Comparison of ENCODE assay signal across 30 cellular contexts in the genomic region with DNA sequence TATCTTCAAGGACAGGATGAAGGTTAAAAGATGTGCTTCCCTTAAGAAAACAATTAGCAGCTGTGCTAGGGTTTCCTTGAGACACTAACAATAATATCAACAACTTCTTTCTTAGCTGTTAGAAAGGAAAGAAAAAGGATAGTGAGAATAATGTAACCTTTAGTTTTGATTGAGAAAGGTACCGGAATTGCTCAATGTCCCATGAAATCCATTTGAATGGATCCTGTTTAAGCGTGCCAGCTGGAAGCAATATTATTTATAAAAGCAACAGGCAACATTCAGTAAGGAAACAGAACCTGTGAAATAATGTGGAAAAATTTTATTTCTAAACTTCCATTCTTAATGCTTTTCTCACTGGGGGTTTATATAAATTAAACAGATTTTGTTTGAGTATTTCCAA.
"Had no signal": no experiment of that assay in that cellular context is flagged by ENCODE, and none has a peak within 500 bp of the region (broad histone marks: within the 10 kb centered on the region; RNA-seq: fewer than 3 reads in every experiment).

No MANE protein-coding gene starts in this region.

- H3K27me3 ChIP-seq: left lung, uterus had no signal

- DNase-seq: activated B cell treated with CpG ODN at 0.5 μM for 24 hours; activated CD4-positive, alpha-beta T cell treated with anti-CD3 and anti-CD28 coated beads, Interleukin-2, amount 50 U/mL, for 1 hour; activated CD8-positive, alpha-beta T cell treated with anti-CD3 and anti-CD28 coated beads for 36 hours; activated gamma-delta T cell treated with Interleukin-2 at 50 U/mL for 16 hours; activated naive CD8-positive, alpha-beta T cell treated with anti-CD3 and anti-CD28 coated beads, Interleukin-2, amount 50 U/mL, for 24 hours; activated T-cell treated with anti-CD3 and anti-CD28 coated beads, Interleukin-2, amount 50 U/mL, for 4 hours; anterior cingulate cortex; caudate nucleus; cortex of kidney; endodermal cell; esophagus squamous epithelium; kidney glomerular epithelial cell; left lung; mucosa of descending colon; posterior cingulate gyrus; right cardiac atrium; stimulated activated CD4-positive, alpha-beta T cell treated with anti-CD3 and anti-CD28 coated beads, Interleukin-12 subunit alpha, Interleukin-12 subunit beta, amount 100 ng/mL, for 4 hours; stimulated activated CD4-positive, alpha-beta T cell treated with anti-CD3 and anti-CD28 coated beads, Interleukin-4, amount 100 ng/mL, for 1 hour; T-helper 1 cell; uterus had no signal

- H3K4me1 ChIP-seq: esophagus squamous epithelium, uterus had no signal

- H3K27ac ChIP-seq: esophagus squamous epithelium, left lung, skin epidermis had no signal

- H3K27ac Mint-ChIP-seq: activated B cell treated with CpG ODN at 0.5 μM for 24 hours; activated CD8-positive, alpha-beta T cell treated with anti-CD3 and anti-CD28 coated beads for 36 hours; activated naive CD4-positive, alpha-beta T cell treated with anti-CD3 and anti-CD28 coated beads, Interleukin-2, amount 50 U/mL, for 24 hours; activated naive CD8-positive, alpha-beta T cell treated with anti-CD3 and anti-CD28 coated beads, Interleukin-2, amount 50 U/mL, for 24 hours; activated T-helper 17 cell treated with anti-CD3 and anti-CD28 coated beads, Interleukin-2, amount 50 U/mL, for 72 hours; endodermal cell; natural killer cell treated with Interleukin-12 subunit alpha and Interleukin-12 subunit beta and Interleukin-15 and Interleukin-18, amount 100 ng/mL, for 72 hours; stimulated activated effector memory CD8-positive, alpha-beta T cell treated with anti-CD3 and anti-CD28 coated beads, Interleukin-12 subunit alpha, Interleukin-12 subunit beta, amount 100 ng/mL, for 72 hours; stimulated activated naive CD8-positive, alpha-beta T cell treated with anti-CD3 and anti-CD28 coated beads, Interleukin-15, Interleukin-2, amounts not matched to agents 100 ng/mL and 50 ng/mL, for 24 hours; T-helper 2 cell treated with Interferon-gamma antibody and Interleukin-4, amounts not matched to agents 5 μg/mL and 100 μg/mL, for 36 hours; type B pancreatic cell had no signal

- H3K4me3 ChIP-seq: esophagus squamous epithelium, left lung, lung, mucosa of descending colon, skin epidermis, uterus had no signal

- ATAC-seq: activated CD8-positive, alpha-beta T cell treated with anti-CD3 and anti-CD28 coated beads for 36 hours; activated naive CD8-positive, alpha-beta T cell treated with anti-CD3 and anti-CD28 coated beads, Interleukin-2, amount 50 U/mL, for 24 hours; activated T-cell treated with anti-CD3 and anti-CD28 coated beads, Interleukin-2, amount 50 U/mL, for 4 hours; activated T-helper 17 cell treated with anti-CD3 and anti-CD28 coated beads, Interleukin-2, amount 50 U/mL, for 72 hours; left lung; mucosa of descending colon; natural killer cell treated with Interleukin-12 subunit alpha and Interleukin-12 subunit beta and Interleukin-15 and Interleukin-18, amount 100 ng/mL, for 72 hours; right cardiac atrium; stimulated activated effector memory CD8-positive, alpha-beta T cell treated with anti-CD3 and anti-CD28 coated beads, Interleukin-12 subunit alpha, Interleukin-12 subunit beta, amount 100 ng/mL, for 72 hours had no signal

- H3K9me3 ChIP-seq: esophagus squamous epithelium, left lung, mucosa of descending colon, uterus had no signal

- H3K36me3 Mint-ChIP-seq: activated naive CD4-positive, alpha-beta T cell treated with anti-CD3 and anti-CD28 coated beads, Interleukin-2, amount 50 U/mL, for 24 hours; brain; natural killer cell treated with Interleukin-12 subunit alpha and Interleukin-12 subunit beta and Interleukin-15 and Interleukin-18, amount 100 ng/mL, for 72 hours; stimulated activated effector memory CD8-positive, alpha-beta T cell treated with anti-CD3 and anti-CD28 coated beads, Interleukin-12 subunit alpha, Interleukin-12 subunit beta, amount 100 ng/mL, for 72 hours; type B pancreatic cell had no signal

- H3K4me1 Mint-ChIP-seq: activated B cell treated with CpG ODN at 0.5 μM for 24 hours; activated naive CD4-positive, alpha-beta T cell treated with anti-CD3 and anti-CD28 coated beads, Interleukin-2, amount 50 U/mL, for 24 hours; activated naive CD8-positive, alpha-beta T cell treated with anti-CD3 and anti-CD28 coated beads, Interleukin-2, amount 50 U/mL, for 24 hours; activated T-helper 17 cell treated with anti-CD3 and anti-CD28 coated beads, Interleukin-2, amount 50 U/mL, for 72 hours; endodermal cell had no signal

- H3K4me3 Mint-ChIP-seq: activated B cell treated with CpG ODN at 0.5 μM for 24 hours; activated CD8-positive, alpha-beta T cell treated with anti-CD3 and anti-CD28 coated beads for 36 hours; activated naive CD4-positive, alpha-beta T cell treated with anti-CD3 and anti-CD28 coated beads, Interleukin-2, amount 50 U/mL, for 24 hours; activated naive CD8-positive, alpha-beta T cell treated with anti-CD3 and anti-CD28 coated beads, Interleukin-2, amount 50 U/mL, for 24 hours; activated T-cell treated with anti-CD3 and anti-CD28 coated beads, Interleukin-2, amount 50 U/mL, for 4 hours; activated T-helper 17 cell treated with anti-CD3 and anti-CD28 coated beads, Interleukin-2, amount 50 U/mL, for 72 hours; brain; endodermal cell; natural killer cell treated with Interleukin-12 subunit alpha and Interleukin-12 subunit beta and Interleukin-15 and Interleukin-18, amount 100 ng/mL, for 72 hours; stimulated activated effector memory CD8-positive, alpha-beta T cell treated with anti-CD3 and anti-CD28 coated beads, Interleukin-12 subunit alpha, Interleukin-12 subunit beta, amount 100 ng/mL, for 72 hours; stimulated activated naive CD8-positive, alpha-beta T cell treated with anti-CD3 and anti-CD28 coated beads, Interleukin-15, Interleukin-2, amounts not matched to agents 100 ng/mL and 50 ng/mL, for 24 hours; T-helper 2 cell treated with Interferon-gamma antibody and Interleukin-4, amounts not matched to agents 5 μg/mL and 100 μg/mL, for 36 hours; type B pancreatic cell had no signal

- H3K9me3 Mint-ChIP-seq: activated B cell treated with CpG ODN at 0.5 μM for 24 hours; activated CD8-positive, alpha-beta T cell treated with anti-CD3 and anti-CD28 coated beads for 36 hours; activated naive CD4-positive, alpha-beta T cell treated with anti-CD3 and anti-CD28 coated beads, Interleukin-2, amount 50 U/mL, for 24 hours; activated naive CD8-positive, alpha-beta T cell treated with anti-CD3 and anti-CD28 coated beads, Interleukin-2, amount 50 U/mL, for 24 hours; activated T-cell treated with anti-CD3 and anti-CD28 coated beads, Interleukin-2, amount 50 U/mL, for 4 hours; activated T-helper 17 cell treated with anti-CD3 and anti-CD28 coated beads, Interleukin-2, amount 50 U/mL, for 72 hours; brain; endodermal cell; natural killer cell treated with Interleukin-12 subunit alpha and Interleukin-12 subunit beta and Interleukin-15 and Interleukin-18, amount 100 ng/mL, for 72 hours; stimulated activated effector memory CD8-positive, alpha-beta T cell treated with anti-CD3 and anti-CD28 coated beads, Interleukin-12 subunit alpha, Interleukin-12 subunit beta, amount 100 ng/mL, for 72 hours; stimulated activated naive CD8-positive, alpha-beta T cell treated with anti-CD3 and anti-CD28 coated beads, Interleukin-15, Interleukin-2, amounts not matched to agents 100 ng/mL and 50 ng/mL, for 24 hours; T-helper 2 cell treated with Interferon-gamma antibody and Interleukin-4, amounts not matched to agents 5 μg/mL and 100 μg/mL, for 36 hours; type B pancreatic cell had no signal

- H3K36me3 ChIP-seq: esophagus squamous epithelium, left lung, uterus had no signal

- H3K27me3 Mint-ChIP-seq: brain, type B pancreatic cell had no signal
